Comparison of ENCODE assay signal across 23 cellular contexts in genomic region chr11:5081405-5081804, GRCh38. TPM values are rescaled to one million over a fixed set of nuclear protein-coding genes. Genes with fewer than 3 reads are reported as not detected.
DNase-seq lines count a peak whose midpoint lies in the region; ATAC-seq, FAIRE-seq and TF ChIP-seq lines count a peak whose summit lies in the region.
"Had no signal": no experiment of that assay in that cellular context is flagged by ENCODE, and none has a peak within 500 bp of the region (broad histone marks: within the 10 kb centered on the region; RNA-seq: fewer than 3 reads in every experiment).

No MANE protein-coding gene starts in this region.

- no peaks in the 10 kb centered on the region for H3K9me1 ChIP-seq in K562 (ENCODE audit: control insufficient read depth, insufficient read depth, low read length)

- TF ChIP-seq POLR2A in HepG2 (IDR thresholded peaks at IDR 0.05; ENCODE audit: insufficient read depth in 1 of 2, low read depth in 2 of 2, low read length in 2 of 2) (no peak), right lobe of liver (IDR thresholded peaks at IDR 0.05) (no peak), K562 (conservative IDR thresholded peaks at IDR 0.05) (no peak)

- no TSS peak for BruUV-seq in HepG2 (replicated peaks; lab: Mats Ljungman, UMichigan)
- BruUV-seq in K562 (replicated peaks; lab: Mats Ljungman, UMichigan): no TSS peak

- H3K9ac ChIP-seq in HepG2 (ENCODE audit: insufficient read depth, low read depth, low read length) (no peak overlapping the region), K562 (ENCODE audit: insufficient read depth in 1 of 2, low read depth in 2 of 2, low read length in 2 of 2) (no peak overlapping the region)
- H3K9ac ChIP-seq: BLaER1 had no signal

- CTCF ChIA-PET in HepG2 (lab: Yijun Ruan, JAX; ENCODE audit: low intra/inter-chr PET ratio, low total read pairs): no interaction called here
- CTCF ChIA-PET in K562 (lab: Yijun Ruan, JAX; ENCODE audit: low intra/inter-chr PET ratio): no interaction called here

- FAIRE-seq in HepG2 (lab: Jason Lieb, UNC) (no peak), K562 (lab: Jason Lieb, UNC) (no peak)
- FAIRE-seq: G401.6, GM12891, GM19239 had no signal

- intact Hi-C loops in HepG2 (cut with micrococcal nuclease; ENCODE audit: unreplicated experiment): no loop called here
- intact Hi-C loops in right lobe of liver (cut with DNase I): no loop called here
- intact Hi-C loops in K562 (cut with micrococcal nuclease): no loop called here

- no peak for ATAC-seq in HepG2
- ATAC-seq in right lobe of liver: no peak
- ATAC-seq in K562: no peak
- ATAC-seq in HG03457 (IDR thresholded peaks at IDR 0.05; ENCODE audit: unreplicated experiment): no peak

- TF ChIP-seq EP300 in HepG2 (IDR thresholded peaks at IDR 0.05; ENCODE audit: low read depth in 2 of 2, low read length in 2 of 2) (no peak), HepG2 (CRISPR knock-in tag; IDR thresholded peaks at IDR 0.05; ENCODE audit: borderline replicate concordance) (no peak), K562 (IDR thresholded peaks at IDR 0.05; ENCODE audit: low read length) (no peak)

- DNase-seq in HepG2 (ENCODE audit: low spot score) (no peak), right lobe of liver (no peak), K562 (ENCODE audit: extremely low read depth in 1 of 4, low spot score in 3 of 4) (no peak)
- DNase-seq: ACHN; BE2C; C1 segment of cervical spinal cord; CD4-positive, alpha-beta memory T cell; CD4-positive, CD25-positive, alpha-beta regulatory T cell; CD8-positive, alpha-beta memory T cell; COR-L47; DMS 273 treated with DMSO at 0.1 percent for 48 hours; DMS79 treated with DMSO at 0.1 percent for 48 hours; GF-D8 had no signal

- 1% methylated on average over 2 of the region's 2 CpGs for WGBS in HepG2 (ENCODE audit: low lambda C conversion rate)
- WGBS in right lobe of liver (ENCODE audit: insufficient coverage, low coverage, low lambda C conversion rate, missing lambda C conversion rate): 38% methylated on average over 2 of the region's 2 CpGs
- WGBS in K562 (ENCODE audit: insufficient coverage, low coverage, missing lambda C conversion rate): 8% methylated on average over 2 of the region's 2 CpGs

- H3K4me2 ChIP-seq in HepG2 (ENCODE audit: low read depth, low read length): no peak overlapping the region
- H3K4me2 ChIP-seq in K562 (ENCODE audit: insufficient read depth, low read length): no peak overlapping the region
- H3K4me2 ChIP-seq: BLaER1 had no signal

- H4K20me1 ChIP-seq in HepG2 (ENCODE audit: insufficient read depth, low read length) (no peaks in the 10 kb centered on the region), K562 (replicated peaks; ENCODE audit: control insufficient read depth, insufficient read depth, low read length) (no peaks in the 10 kb centered on the region)
- H4K20me1 ChIP-seq: BLaER1 had no signal

- no peak overlapping the region for H3K27ac ChIP-seq in HepG2 (ENCODE audit: extremely low read length, insufficient read depth, low read length)
- no peak overlapping the region for H3K27ac ChIP-seq in right lobe of liver
- no peak overlapping the region for H3K27ac ChIP-seq in K562 (ENCODE audit: extremely low read depth, low read depth, low read length)
- H3K27ac ChIP-seq: 22Rv1, BLaER1 had no signal

- H3K79me2 ChIP-seq in HepG2 (ENCODE audit: insufficient read depth, low read length): no peaks in the 10 kb centered on the region
- H3K79me2 ChIP-seq in K562 (ENCODE audit: control insufficient read depth, insufficient read depth, low read length): no peaks in the 10 kb centered on the region

- H3K4me3 ChIP-seq in HepG2 (replicated peaks in 1 of 3; ENCODE audit: insufficient read depth in 1 of 3, low read depth in 2 of 3, low read length in 3 of 3) (no peak overlapping the region), right lobe of liver (no peak overlapping the region), K562 (no peak overlapping the region)
- H3K4me3 ChIP-seq: BLaER1 had no signal

- H3K9me3 ChIP-seq in HepG2 (ENCODE audit: low read length) (no peaks in the 10 kb centered on the region), right lobe of liver (no peaks in the 10 kb centered on the region), K562 (replicated peaks; ENCODE audit: control insufficient read depth, insufficient read depth, low read depth, low read length) (no peaks in the 10 kb centered on the region)
- H3K9me3 ChIP-seq: BE2C, BLaER1 had no signal

- H2AFZ ChIP-seq in HepG2 (ENCODE audit: low read length): no peak overlapping the region
- H2AFZ ChIP-seq in K562 (ENCODE audit: low read depth, low read length): no peak overlapping the region

- in situ Hi-C loops in HepG2 (cut with HindIII; ENCODE audit: extremely low pct_ligation_motif_present, low pct_unique_long_range_greater_than_20kb) (no loop called here), K562 (cut with MboI) (no loop called here)

- H3K27me3 ChIP-seq in HepG2 (ENCODE audit: control insufficient read depth in 1 of 2, insufficient read depth in 2 of 2, low read length in 2 of 2): peaks cover 0 to 4% of the 10 kb centered on the region in 2 experiments; a peak in 2 of 5 replicates
- H3K27me3 ChIP-seq in right lobe of liver: peaks cover 0 to 2% of the 10 kb centered on the region in 2 donors
- no peaks in the 10 kb centered on the region for H3K27me3 ChIP-seq in K562 (ENCODE audit: control insufficient read depth in 2 of 2, insufficient read depth in 2 of 2, low read length in 2 of 2)
- H3K27me3 ChIP-seq: BE2C, BLaER1 had no signal

- H3K4me1 ChIP-seq in HepG2 (ENCODE audit: insufficient read depth, low read length) (no peaks in the 10 kb centered on the region), right lobe of liver (peaks cover 0 to 4% (median 0%) of the 10 kb centered on the region in 4 donors), K562 (replicated peaks in 1 of 2; ENCODE audit: control insufficient read depth in 2 of 2, insufficient read depth in 2 of 2, low read length in 2 of 2) (no peaks in the 10 kb centered on the region)
- H3K4me1 ChIP-seq: BE2C, BLaER1 had no signal

- POLR2A ChIA-PET in HepG2 (lab: Yijun Ruan, JAX): no interaction called here
- POLR2A ChIA-PET in K562 (lab: Yijun Ruan, JAX): no interaction called here

- TF ChIP-seq RAD21 in HepG2 (CRISPR knock-in tag; IDR thresholded peaks at IDR 0.05) (no peak), K562 (CRISPR knock-in tag; conservative IDR thresholded peaks at IDR 0.05 in 1 of 2, IDR thresholded peaks at IDR 0.05 in 1 of 2) (no peak)

- no peaks in the 10 kb centered on the region for H3K36me3 ChIP-seq in HepG2 (replicated peaks in 1 of 2; ENCODE audit: control insufficient read depth in 1 of 2, insufficient read depth in 2 of 2, low read length in 2 of 2)
- H3K36me3 ChIP-seq in right lobe of liver: no peaks in the 10 kb centered on the region
- H3K36me3 ChIP-seq in K562 (ENCODE audit: control insufficient read depth, insufficient read depth, low read length): no peaks in the 10 kb centered on the region
- H3K36me3 ChIP-seq: BE2C, BLaER1 had no signal

- no peak for TF ChIP-seq CTCF in HepG2 (CRISPR knock-in tag; IDR thresholded peaks at IDR 0.05)
- no peak for TF ChIP-seq CTCF in right lobe of liver (IDR thresholded peaks at IDR 0.05)
- TF ChIP-seq CTCF in K562 (IDR thresholded peaks at IDR 0.05 in 2 of 3, conservative IDR thresholded peaks at IDR 0.05 in 1 of 3; ENCODE audit: insufficient read depth in 2 of 3, low read depth in 1 of 3, low read length in 3 of 3): no peak

RNA-seq across cellular contexts. Expression of gene OR52E1, which starts 12.0 kb away (rescaled TPM):
- total RNA-seq in HepG2 (2016; rRNA removed; fragmentation: Illumina TruSeq; extraction: Trizol) (not detected in 2 replicates), right lobe of liver (not detected), K562 (2014; rRNA removed) (not detected in 2 replicates), K562 (2014; rRNA removed; fragmentation: Illumina TruSeq; extraction: Trizol) (not detected in 2 replicates), K562 (2015; rRNA removed; fragmentation: Illumina TruSeq; extraction: Trizol) (not detected in 2 replicates), K562 (2021) (not detected in 2 replicates)
- total RNA-seq in HepG2 (2016; cell fraction: cytosol; rRNA removed; fragmentation: Illumina TruSeq; extraction: Trizol; ENCODE audit: low read depth): not detected in 2 replicates
- total RNA-seq in HepG2 (2016; cell fraction: insoluble cytoplasmic fraction; rRNA removed; fragmentation: Illumina TruSeq; extraction: Trizol): not detected in 2 replicates
- not detected in 2 replicates for total RNA-seq in HepG2 (2016; cell fraction: membrane; rRNA removed; fragmentation: Illumina TruSeq; extraction: Trizol)
- not detected in 2 replicates for total RNA-seq in HepG2 (2016; cell fraction: nucleus; rRNA removed; fragmentation: Illumina TruSeq; extraction: Trizol)
- polyA plus RNA-seq in HepG2 (2011; rRNA removed) (not detected in 2 replicates), K562 (2011; rRNA removed) (not detected in 2 replicates), K562 (2014; fragmentation: Illumina TruSeq; extraction: Trizol) (not detected in 2 replicates), K562 (2014; fragmentation: Nextera tagmentation; extraction: Ambion mirVana) (not detected), K562 (2014; rRNA removed) (not detected in 2 replicates)
- polyA plus RNA-seq in HepG2 (2011; cell fraction: cytosol; rRNA removed): not detected in 2 replicates
- polyA plus RNA-seq in HepG2 (2011; cell fraction: nucleus; rRNA removed): not detected in 2 replicates
- polyA plus RNA-seq in HepG2 (2012): not detected in 2 replicates
- polyA plus RNA-seq in HepG2 (2016; cell fraction: cytosol; fragmentation: Illumina TruSeq; extraction: Trizol; ENCODE audit: low read depth): not detected in 2 replicates
- not detected in 2 replicates for polyA plus RNA-seq in HepG2 (2016; cell fraction: insoluble cytoplasmic fraction; fragmentation: Illumina TruSeq; extraction: Trizol; ENCODE audit: low read depth)
- not detected in 2 replicates for polyA plus RNA-seq in HepG2 (2016; cell fraction: membrane; fragmentation: Illumina TruSeq; extraction: Trizol; ENCODE audit: low read depth)
- polyA plus RNA-seq in HepG2 (2016; cell fraction: nucleus; fragmentation: Illumina TruSeq; extraction: Trizol; ENCODE audit: insufficient read depth, low read depth): not detected in 2 replicates
- polyA minus RNA-seq in HepG2 (2011; rRNA and poly(A)+ RNA removed; ENCODE audit: low replicate concordance): not detected in 2 replicates
- not detected in 2 replicates for polyA minus RNA-seq in HepG2 (2011; cell fraction: cytosol; rRNA and poly(A)+ RNA removed)
- polyA minus RNA-seq in HepG2 (2011; cell fraction: nucleus; rRNA and poly(A)+ RNA removed): not detected in 2 replicates
- total RNA-seq in K562 (2011; cell fraction: chromatin; rRNA removed; ENCODE audit: low replicate concordance): not detected in 2 replicates
- total RNA-seq in K562 (2011; cell fraction: nucleolus; rRNA removed): not detected in 2 replicates
- not detected in 2 replicates for total RNA-seq in K562 (2011; cell fraction: nucleoplasm; rRNA removed)
- not detected in 2 replicates for polyA plus RNA-seq in K562 (2011; cell fraction: cytosol; rRNA removed)
- polyA plus RNA-seq in K562 (2011; cell fraction: nucleus; rRNA removed): not detected in 2 replicates
- not detected in 2 replicates for polyA plus RNA-seq in K562 (2012)
- not detected in 2 replicates for polyA minus RNA-seq in K562 (2011; rRNA and poly(A)+ RNA removed)
- polyA minus RNA-seq in K562 (2011; cell fraction: cytosol; rRNA and poly(A)+ RNA removed): not detected in 2 replicates
- not detected in 2 replicates for polyA minus RNA-seq in K562 (2011; cell fraction: nucleus; rRNA and poly(A)+ RNA removed)
- total RNA-seq: A172; A673; CD4-positive, alpha-beta memory T cell; CD4-positive, CD25-positive, alpha-beta regulatory T cell; CD8-positive, alpha-beta memory T cell had no signal
- polyA plus RNA-seq: AG04450; CD14-positive monocyte; CD4-positive, alpha-beta memory T cell; CD4-positive, CD25-positive, alpha-beta regulatory T cell; CD8-positive, alpha-beta memory T cell had no signal

RNA-seq across cellular contexts. Expression of gene OR52E2, which starts 22.0 kb away (rescaled TPM):
- total RNA-seq in HepG2 (2016; rRNA removed; fragmentation: Illumina TruSeq; extraction: Trizol) (not detected in 2 replicates), right lobe of liver (not detected), K562 (2014; rRNA removed) (not detected in 2 replicates), K562 (2014; rRNA removed; fragmentation: Illumina TruSeq; extraction: Trizol) (not detected in 2 replicates), K562 (2015; rRNA removed; fragmentation: Illumina TruSeq; extraction: Trizol) (not detected in 2 replicates), K562 (2021) (not detected in 2 replicates)
- total RNA-seq in HepG2 (2016; cell fraction: cytosol; rRNA removed; fragmentation: Illumina TruSeq; extraction: Trizol; ENCODE audit: low read depth): not detected in 2 replicates
- not detected in 2 replicates for total RNA-seq in HepG2 (2016; cell fraction: insoluble cytoplasmic fraction; rRNA removed; fragmentation: Illumina TruSeq; extraction: Trizol)
- total RNA-seq in HepG2 (2016; cell fraction: membrane; rRNA removed; fragmentation: Illumina TruSeq; extraction: Trizol): not detected in 2 replicates
- total RNA-seq in HepG2 (2016; cell fraction: nucleus; rRNA removed; fragmentation: Illumina TruSeq; extraction: Trizol): not detected in 2 replicates
- polyA plus RNA-seq in HepG2 (2011; rRNA removed) (not detected in 2 replicates), K562 (2011; rRNA removed) (not detected in 2 replicates), K562 (2014; fragmentation: Illumina TruSeq; extraction: Trizol) (not detected in 2 replicates), K562 (2014; fragmentation: Nextera tagmentation; extraction: Ambion mirVana) (not detected), K562 (2014; rRNA removed) (not detected in 2 replicates)
- not detected in 2 replicates for polyA plus RNA-seq in HepG2 (2011; cell fraction: cytosol; rRNA removed)
- not detected in 2 replicates for polyA plus RNA-seq in HepG2 (2011; cell fraction: nucleus; rRNA removed)
- not detected in 2 replicates for polyA plus RNA-seq in HepG2 (2012)
- polyA plus RNA-seq in HepG2 (2016; cell fraction: cytosol; fragmentation: Illumina TruSeq; extraction: Trizol; ENCODE audit: low read depth): not detected in 2 replicates
- not detected in 2 replicates for polyA plus RNA-seq in HepG2 (2016; cell fraction: insoluble cytoplasmic fraction; fragmentation: Illumina TruSeq; extraction: Trizol; ENCODE audit: low read depth)
- polyA plus RNA-seq in HepG2 (2016; cell fraction: membrane; fragmentation: Illumina TruSeq; extraction: Trizol; ENCODE audit: low read depth): not detected in 2 replicates
- polyA plus RNA-seq in HepG2 (2016; cell fraction: nucleus; fragmentation: Illumina TruSeq; extraction: Trizol; ENCODE audit: insufficient read depth, low read depth): not detected in 2 replicates
- not detected in 2 replicates for polyA minus RNA-seq in HepG2 (2011; rRNA and poly(A)+ RNA removed; ENCODE audit: low replicate concordance)
- not detected in 2 replicates for polyA minus RNA-seq in HepG2 (2011; cell fraction: cytosol; rRNA and poly(A)+ RNA removed)
- polyA minus RNA-seq in HepG2 (2011; cell fraction: nucleus; rRNA and poly(A)+ RNA removed): not detected in 2 replicates
- not detected in 2 replicates for total RNA-seq in K562 (2011; cell fraction: chromatin; rRNA removed; ENCODE audit: low replicate concordance)
- total RNA-seq in K562 (2011; cell fraction: nucleolus; rRNA removed): not detected in 2 replicates
- not detected in 2 replicates for total RNA-seq in K562 (2011; cell fraction: nucleoplasm; rRNA removed)
- polyA plus RNA-seq in K562 (2011; cell fraction: cytosol; rRNA removed): not detected in 2 replicates
- polyA plus RNA-seq in K562 (2011; cell fraction: nucleus; rRNA removed): not detected in 2 replicates
- not detected in 2 replicates for polyA plus RNA-seq in K562 (2012)
- not detected in 2 replicates for polyA minus RNA-seq in K562 (2011; rRNA and poly(A)+ RNA removed)
- polyA minus RNA-seq in K562 (2011; cell fraction: cytosol; rRNA and poly(A)+ RNA removed): not detected in 2 replicates
- polyA minus RNA-seq in K562 (2011; cell fraction: nucleus; rRNA and poly(A)+ RNA removed): not detected in 2 replicates
- total RNA-seq: A172; A673; CD4-positive, alpha-beta memory T cell; CD4-positive, CD25-positive, alpha-beta regulatory T cell; CD8-positive, alpha-beta memory T cell had no signal
- polyA plus RNA-seq: AG04450; CD14-positive monocyte; CD4-positive, alpha-beta memory T cell; CD4-positive, CD25-positive, alpha-beta regulatory T cell; CD8-positive, alpha-beta memory T cell had no signal

RNA-seq across cellular contexts. Expression of gene OR52J3, which starts 35.1 kb away (rescaled TPM):
- total RNA-seq in HepG2 (2016; rRNA removed; fragmentation: Illumina TruSeq; extraction: Trizol): not detected in 2 replicates
- total RNA-seq in HepG2 (2016; cell fraction: cytosol; rRNA removed; fragmentation: Illumina TruSeq; extraction: Trizol; ENCODE audit: low read depth): not detected in 2 replicates
- total RNA-seq in HepG2 (2016; cell fraction: insoluble cytoplasmic fraction; rRNA removed; fragmentation: Illumina TruSeq; extraction: Trizol): not detected in 2 replicates
- total RNA-seq in HepG2 (2016; cell fraction: membrane; rRNA removed; fragmentation: Illumina TruSeq; extraction: Trizol): not detected in 2 replicates
- not detected in 2 replicates for total RNA-seq in HepG2 (2016; cell fraction: nucleus; rRNA removed; fragmentation: Illumina TruSeq; extraction: Trizol)
- polyA plus RNA-seq in HepG2 (2011; rRNA removed): not detected in 2 replicates
- not detected in 2 replicates for polyA plus RNA-seq in HepG2 (2011; cell fraction: cytosol; rRNA removed)
- not detected in 2 replicates for polyA plus RNA-seq in HepG2 (2011; cell fraction: nucleus; rRNA removed)
- not detected in 2 replicates for polyA plus RNA-seq in HepG2 (2012)
- not detected in 2 replicates for polyA plus RNA-seq in HepG2 (2016; cell fraction: cytosol; fragmentation: Illumina TruSeq; extraction: Trizol; ENCODE audit: low read depth)
- polyA plus RNA-seq in HepG2 (2016; cell fraction: insoluble cytoplasmic fraction; fragmentation: Illumina TruSeq; extraction: Trizol; ENCODE audit: low read depth): not detected in 2 replicates
- not detected in 2 replicates for polyA plus RNA-seq in HepG2 (2016; cell fraction: membrane; fragmentation: Illumina TruSeq; extraction: Trizol; ENCODE audit: low read depth)
- polyA plus RNA-seq in HepG2 (2016; cell fraction: nucleus; fragmentation: Illumina TruSeq; extraction: Trizol; ENCODE audit: insufficient read depth, low read depth): not detected in 2 replicates
- polyA minus RNA-seq in HepG2 (2011; rRNA and poly(A)+ RNA removed; ENCODE audit: low replicate concordance): not detected in 2 replicates
- not detected in 2 replicates for polyA minus RNA-seq in HepG2 (2011; cell fraction: cytosol; rRNA and poly(A)+ RNA removed)
- not detected in 2 replicates for polyA minus RNA-seq in HepG2 (2011; cell fraction: nucleus; rRNA and poly(A)+ RNA removed)
- total RNA-seq in right lobe of liver: not detected
- total RNA-seq in K562 (2011; cell fraction: chromatin; rRNA removed; ENCODE audit: low replicate concordance): not detected in 2 replicates
- total RNA-seq in K562 (2011; cell fraction: nucleolus; rRNA removed): not detected in 2 replicates
- not detected in 2 replicates for total RNA-seq in K562 (2011; cell fraction: nucleoplasm; rRNA removed)
- total RNA-seq in K562 (2014; rRNA removed): not detected in 2 replicates
- total RNA-seq in K562 (2014; rRNA removed; fragmentation: Illumina TruSeq; extraction: Trizol): not detected in 2 replicates
- total RNA-seq in K562 (2015; rRNA removed; fragmentation: Illumina TruSeq; extraction: Trizol): not detected in 2 replicates
- not detected in 2 replicates for total RNA-seq in K562 (2021)
- polyA plus RNA-seq in K562 (2011; rRNA removed): not detected in 2 replicates
- not detected in 2 replicates for polyA plus RNA-seq in K562 (2011; cell fraction: cytosol; rRNA removed)
- not detected in 2 replicates for polyA plus RNA-seq in K562 (2011; cell fraction: nucleus; rRNA removed)
- polyA plus RNA-seq in K562 (2012): not detected in 2 replicates
- polyA plus RNA-seq in K562 (2014; fragmentation: Illumina TruSeq; extraction: Trizol): not detected in 2 replicates
- polyA plus RNA-seq in K562 (2014; fragmentation: Nextera tagmentation; extraction: Ambion mirVana): not detected
- not detected in 2 replicates for polyA plus RNA-seq in K562 (2014; rRNA removed)
- polyA minus RNA-seq in K562 (2011; rRNA and poly(A)+ RNA removed): not detected in 2 replicates
- polyA minus RNA-seq in K562 (2011; cell fraction: cytosol; rRNA and poly(A)+ RNA removed): not detected in 2 replicates
- polyA minus RNA-seq in K562 (2011; cell fraction: nucleus; rRNA and poly(A)+ RNA removed): not detected in 2 replicates
- total RNA-seq: A172; A673; CD4-positive, alpha-beta memory T cell; CD4-positive, CD25-positive, alpha-beta regulatory T cell; CD8-positive, alpha-beta memory T cell had no signal
- polyA plus RNA-seq: AG04450; CD14-positive monocyte; CD4-positive, alpha-beta memory T cell; CD4-positive, CD25-positive, alpha-beta regulatory T cell; CD8-positive, alpha-beta memory T cell had no signal

RNA-seq across cellular contexts. Expression of gene OR52A5, which starts 56.8 kb away (rescaled TPM):
- total RNA-seq in HepG2 (2016; rRNA removed; fragmentation: Illumina TruSeq; extraction: Trizol) (not detected in 2 replicates), right lobe of liver (not detected), K562 (2014; rRNA removed) (0.04 TPM in 1 of 2 replicates, not detected in the other), K562 (2014; rRNA removed; fragmentation: Illumina TruSeq; extraction: Trizol) (0.04 TPM in 1 of 2 replicates, not detected in the other), K562 (2015; rRNA removed; fragmentation: Illumina TruSeq; extraction: Trizol) (not detected in 2 replicates), K562 (2021) (not detected in 2 replicates)
- total RNA-seq in HepG2 (2016; cell fraction: cytosol; rRNA removed; fragmentation: Illumina TruSeq; extraction: Trizol; ENCODE audit: low read depth): not detected in 2 replicates
- not detected in 2 replicates for total RNA-seq in HepG2 (2016; cell fraction: insoluble cytoplasmic fraction; rRNA removed; fragmentation: Illumina TruSeq; extraction: Trizol)
- not detected in 2 replicates for total RNA-seq in HepG2 (2016; cell fraction: membrane; rRNA removed; fragmentation: Illumina TruSeq; extraction: Trizol)
- not detected in 2 replicates for total RNA-seq in HepG2 (2016; cell fraction: nucleus; rRNA removed; fragmentation: Illumina TruSeq; extraction: Trizol)
- polyA plus RNA-seq in HepG2 (2011; rRNA removed) (not detected in 2 replicates), K562 (2011; rRNA removed) (not detected in 2 replicates), K562 (2014; fragmentation: Illumina TruSeq; extraction: Trizol) (not detected in 2 replicates), K562 (2014; fragmentation: Nextera tagmentation; extraction: Ambion mirVana) (1 to 10 TPM in 1 of 2 experiments, under 1 TPM in 1; 0.94 to 1.1 TPM), K562 (2014; rRNA removed) (not detected in 2 replicates)
- not detected in 2 replicates for polyA plus RNA-seq in HepG2 (2011; cell fraction: cytosol; rRNA removed)
- not detected in 2 replicates for polyA plus RNA-seq in HepG2 (2011; cell fraction: nucleus; rRNA removed)
- polyA plus RNA-seq in HepG2 (2012): not detected in 2 replicates
- not detected in 2 replicates for polyA plus RNA-seq in HepG2 (2016; cell fraction: cytosol; fragmentation: Illumina TruSeq; extraction: Trizol; ENCODE audit: low read depth)
- not detected in 2 replicates for polyA plus RNA-seq in HepG2 (2016; cell fraction: insoluble cytoplasmic fraction; fragmentation: Illumina TruSeq; extraction: Trizol; ENCODE audit: low read depth)
- polyA plus RNA-seq in HepG2 (2016; cell fraction: membrane; fragmentation: Illumina TruSeq; extraction: Trizol; ENCODE audit: low read depth): not detected in 2 replicates
- polyA plus RNA-seq in HepG2 (2016; cell fraction: nucleus; fragmentation: Illumina TruSeq; extraction: Trizol; ENCODE audit: insufficient read depth, low read depth): not detected in 2 replicates
- not detected in 2 replicates for polyA minus RNA-seq in HepG2 (2011; rRNA and poly(A)+ RNA removed; ENCODE audit: low replicate concordance)
- polyA minus RNA-seq in HepG2 (2011; cell fraction: cytosol; rRNA and poly(A)+ RNA removed): not detected in 2 replicates
- polyA minus RNA-seq in HepG2 (2011; cell fraction: nucleus; rRNA and poly(A)+ RNA removed): not detected in 2 replicates
- total RNA-seq in K562 (2011; cell fraction: chromatin; rRNA removed; ENCODE audit: low replicate concordance): 0.07 and 0.12 TPM in 2 replicates
- total RNA-seq in K562 (2011; cell fraction: nucleolus; rRNA removed): 0.13 TPM in 1 of 2 replicates, not detected in the other
- 0.88 and 1.8 TPM in 2 replicates for total RNA-seq in K562 (2011; cell fraction: nucleoplasm; rRNA removed)
- not detected in 2 replicates for polyA plus RNA-seq in K562 (2011; cell fraction: cytosol; rRNA removed)
- polyA plus RNA-seq in K562 (2011; cell fraction: nucleus; rRNA removed): not detected in 2 replicates
- 0.08 and 0.73 TPM in 2 replicates for polyA plus RNA-seq in K562 (2012)
- 0.03 and 0.07 TPM in 2 replicates for polyA minus RNA-seq in K562 (2011; rRNA and poly(A)+ RNA removed)
- polyA minus RNA-seq in K562 (2011; cell fraction: cytosol; rRNA and poly(A)+ RNA removed): not detected in 2 replicates
- 0.11 and 0.13 TPM in 2 replicates for polyA minus RNA-seq in K562 (2011; cell fraction: nucleus; rRNA and poly(A)+ RNA removed)
- total RNA-seq: A172; A673; CD4-positive, alpha-beta memory T cell; CD4-positive, CD25-positive, alpha-beta regulatory T cell; CD8-positive, alpha-beta memory T cell had no signal
- polyA plus RNA-seq: AG04450; CD14-positive monocyte; CD4-positive, alpha-beta memory T cell; CD4-positive, CD25-positive, alpha-beta regulatory T cell; CD8-positive, alpha-beta memory T cell had no signal

Comparison
In these comparisons a context has a peak if more than half of its experiments do, and no peak if none do; other contexts are left out.
1. Of the 241 proteins assayed by ChIP-seq in both HepG2 and K562: peak only in HepG2: MAFF and MAFK; only in K562: MAFG; in both: none; in neither: 238.